1 cellular context compared by ENCODE assay signal in the genomic region with DNA sequence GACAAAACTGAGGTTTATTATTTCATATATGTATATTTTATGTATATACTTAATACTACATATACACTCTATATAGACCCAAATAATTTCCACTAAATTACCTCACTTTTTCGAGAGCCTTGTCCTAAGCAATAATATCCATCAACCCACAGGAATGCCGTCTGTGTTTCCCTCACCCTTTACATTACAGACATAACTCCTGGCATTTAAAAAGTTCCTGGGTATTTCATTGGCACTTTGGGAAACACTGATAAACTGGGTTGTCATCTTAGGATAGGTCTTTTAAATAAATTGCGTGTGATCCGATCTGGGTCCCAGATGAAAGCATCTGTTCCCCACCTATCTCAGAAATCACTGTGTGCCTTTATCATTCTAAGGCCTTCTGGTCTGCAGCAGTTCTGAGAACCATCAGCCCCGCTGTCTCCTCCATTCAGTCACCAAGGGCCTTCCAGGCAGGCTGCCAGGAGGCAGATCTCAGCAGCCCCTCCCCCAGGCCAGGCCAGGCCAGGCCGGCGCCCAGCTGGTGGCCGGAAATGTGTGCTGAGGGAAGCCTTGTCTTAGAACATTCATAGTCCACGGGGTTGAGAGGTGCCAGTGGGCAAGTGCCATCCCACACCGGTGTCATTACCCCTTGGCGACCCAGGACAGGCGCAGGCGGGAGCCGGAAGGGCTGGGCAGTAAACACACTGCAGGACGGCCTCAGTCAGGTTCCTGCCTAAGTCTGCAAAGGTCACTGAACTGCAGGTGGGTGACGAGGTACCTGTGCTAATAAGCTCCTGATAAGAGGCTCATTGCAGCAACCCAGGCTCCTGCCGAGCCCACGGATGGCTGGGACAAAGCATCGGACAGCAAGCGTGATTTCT.
A peak's percentile ranks its signal among the peaks of the same experiment; 100 is the strongest.
TF ChIP-seq lines count a peak whose summit lies in the region.

No MANE protein-coding gene starts in this region.

TF ChIP-seq in GM23338, 12 proteins besides CTCF, POLR2A, EP300 and RAD21 (continued from another document):
- TF ChIP-seq, protein P1, sequence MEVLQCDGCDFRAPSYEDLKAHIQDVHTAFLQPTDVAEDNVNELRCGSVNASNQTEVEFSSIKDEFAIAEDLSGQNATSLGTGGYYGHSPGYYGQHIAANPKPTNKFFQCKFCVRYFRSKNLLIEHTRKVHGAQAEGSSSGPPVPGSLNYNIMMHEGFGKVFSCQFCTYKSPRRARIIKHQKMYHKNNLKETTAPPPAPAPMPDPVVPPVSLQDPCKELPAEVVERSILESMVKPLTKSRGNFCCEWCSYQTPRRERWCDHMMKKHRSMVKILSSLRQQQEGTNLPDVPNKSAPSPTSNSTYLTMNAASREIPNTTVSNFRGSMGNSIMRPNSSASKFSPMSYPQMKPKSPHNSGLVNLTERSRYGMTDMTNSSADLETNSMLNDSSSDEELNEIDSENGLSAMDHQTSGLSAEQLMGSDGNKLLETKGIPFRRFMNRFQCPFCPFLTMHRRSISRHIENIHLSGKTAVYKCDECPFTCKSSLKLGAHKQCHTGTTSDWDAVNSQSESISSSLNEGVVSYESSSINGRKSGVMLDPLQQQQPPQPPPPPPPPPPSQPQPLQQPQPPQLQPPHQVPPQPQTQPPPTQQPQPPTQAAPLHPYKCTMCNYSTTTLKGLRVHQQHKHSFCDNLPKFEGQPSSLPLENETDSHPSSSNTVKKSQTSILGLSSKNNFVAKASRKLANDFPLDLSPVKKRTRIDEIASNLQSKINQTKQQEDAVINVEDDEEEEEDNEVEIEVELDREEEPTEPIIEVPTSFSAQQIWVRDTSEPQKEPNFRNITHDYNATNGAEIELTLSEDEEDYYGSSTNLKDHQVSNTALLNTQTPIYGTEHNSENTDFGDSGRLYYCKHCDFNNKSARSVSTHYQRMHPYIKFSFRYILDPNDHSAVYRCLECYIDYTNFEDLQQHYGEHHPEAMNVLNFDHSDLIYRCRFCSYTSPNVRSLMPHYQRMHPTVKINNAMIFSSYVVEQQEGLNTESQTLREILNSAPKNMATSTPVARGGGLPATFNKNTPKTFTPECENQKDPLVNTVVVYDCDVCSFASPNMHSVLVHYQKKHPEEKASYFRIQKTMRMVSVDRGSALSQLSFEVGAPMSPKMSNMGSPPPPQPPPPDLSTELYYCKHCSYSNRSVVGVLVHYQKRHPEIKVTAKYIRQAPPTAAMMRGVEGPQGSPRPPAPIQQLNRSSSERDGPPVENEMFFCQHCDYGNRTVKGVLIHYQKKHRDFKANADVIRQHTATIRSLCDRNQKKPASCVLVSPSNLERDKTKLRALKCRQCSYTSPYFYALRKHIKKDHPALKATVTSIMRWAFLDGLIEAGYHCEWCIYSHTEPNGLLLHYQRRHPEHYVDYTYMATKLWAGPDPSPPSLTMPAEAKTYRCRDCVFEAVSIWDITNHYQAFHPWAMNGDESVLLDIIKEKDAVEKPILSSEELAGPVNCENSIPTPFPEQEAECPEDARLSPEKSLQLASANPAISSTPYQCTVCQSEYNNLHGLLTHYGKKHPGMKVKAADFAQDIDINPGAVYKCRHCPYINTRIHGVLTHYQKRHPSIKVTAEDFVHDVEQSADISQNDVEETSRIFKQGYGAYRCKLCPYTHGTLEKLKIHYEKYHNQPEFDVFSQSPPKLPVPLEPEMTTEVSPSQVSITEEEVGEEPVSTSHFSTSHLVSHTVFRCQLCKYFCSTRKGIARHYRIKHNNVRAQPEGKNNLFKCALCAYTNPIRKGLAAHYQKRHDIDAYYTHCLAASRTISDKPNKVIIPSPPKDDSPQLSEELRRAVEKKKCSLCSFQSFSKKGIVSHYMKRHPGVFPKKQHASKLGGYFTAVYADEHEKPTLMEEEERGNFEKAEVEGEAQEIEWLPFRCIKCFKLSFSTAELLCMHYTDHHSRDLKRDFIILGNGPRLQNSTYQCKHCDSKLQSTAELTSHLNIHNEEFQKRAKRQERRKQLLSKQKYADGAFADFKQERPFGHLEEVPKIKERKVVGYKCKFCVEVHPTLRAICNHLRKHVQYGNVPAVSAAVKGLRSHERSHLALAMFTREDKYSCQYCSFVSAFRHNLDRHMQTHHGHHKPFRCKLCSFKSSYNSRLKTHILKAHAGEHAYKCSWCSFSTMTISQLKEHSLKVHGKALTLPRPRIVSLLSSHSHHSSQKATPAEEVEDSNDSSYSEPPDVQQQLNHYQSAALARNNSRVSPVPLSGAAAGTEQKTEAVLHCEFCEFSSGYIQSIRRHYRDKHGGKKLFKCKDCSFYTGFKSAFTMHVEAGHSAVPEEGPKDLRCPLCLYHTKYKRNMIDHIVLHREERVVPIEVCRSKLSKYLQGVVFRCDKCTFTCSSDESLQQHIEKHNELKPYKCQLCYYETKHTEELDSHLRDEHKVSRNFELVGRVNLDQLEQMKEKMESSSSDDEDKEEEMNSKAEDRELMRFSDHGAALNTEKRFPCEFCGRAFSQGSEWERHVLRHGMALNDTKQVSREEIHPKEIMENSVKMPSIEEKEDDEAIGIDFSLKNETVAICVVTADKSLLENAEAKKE (CRISPR knock-in tag; IDR thresholded peaks at IDR 0.05) = peak; percentile 97
TF ChIP-seq in GM23338: peak in this region for 4.
